Comparison of ENCODE assay signal across 22 cellular contexts in genomic region chr11:26228778-26229177, GRCh38.
A peak's percentile ranks its signal among the peaks of the same experiment; 100 is the strongest.
DNase-seq lines count a peak whose midpoint lies in the region; ATAC-seq, FAIRE-seq and TF ChIP-seq lines count a peak whose summit lies in the region.
"Had no signal": no experiment of that assay in that cellular context is flagged by ENCODE, and none has a peak within 500 bp of the region (broad histone marks: within the 10 kb centered on the region; RNA-seq: fewer than 3 reads in every experiment).

No MANE protein-coding gene starts in this region.

- H3K27ac Mint-ChIP-seq in natural killer cell treated with Interleukin-12 subunit alpha and Interleukin-12 subunit beta and Interleukin-15 and Interleukin-18, amount 100 ng/mL, for 72 hours = no peak overlapping the region
- H3K27ac Mint-ChIP-seq: activated CD4-positive, alpha-beta T cell treated with anti-CD3 and anti-CD28 coated beads, Interleukin-2, amount 10 ng/mL, durations not matched to agents 24 days and 14 days; activated naive CD8-positive, alpha-beta T cell treated with anti-CD3 and anti-CD28 coated beads, Interleukin-2, amount 50 U/mL, for 24 hours; dendritic cell treated with granulocyte-macrophage colony-stimulating factor and Interleukin-4, amounts not matched to agents 40 ng/mL and 50 ng/mL, for 4 days; progenitor cell of endocrine pancreas; T-helper 1 cell treated with Interleukin-12 subunit alpha and Interleukin-12 subunit beta and Interleukin-4 antibody, amounts not matched to agents 30 μg/mL and 1 μg/mL, for 36 hours had no signal

- H3K9me3 Mint-ChIP-seq in natural killer cell treated with Interleukin-12 subunit alpha and Interleukin-12 subunit beta and Interleukin-15 and Interleukin-18, amount 100 ng/mL, for 72 hours = peaks cover 3% of the 10 kb centered on the region
- H3K9me3 Mint-ChIP-seq: activated CD4-positive, alpha-beta T cell treated with anti-CD3 and anti-CD28 coated beads, Interleukin-2, amount 10 ng/mL, durations not matched to agents 24 days and 14 days; activated naive CD8-positive, alpha-beta T cell treated with anti-CD3 and anti-CD28 coated beads, Interleukin-2, amount 50 U/mL, for 24 hours; dendritic cell treated with granulocyte-macrophage colony-stimulating factor and Interleukin-4, amounts not matched to agents 40 ng/mL and 50 ng/mL, for 4 days; T-helper 1 cell treated with Interleukin-12 subunit alpha and Interleukin-12 subunit beta and Interleukin-4 antibody, amounts not matched to agents 30 μg/mL and 1 μg/mL, for 36 hours had no signal

- DNase-seq in A549 (ENCODE audit: low read depth in 1 of 2, low spot score in 1 of 2) (peak in 1 of 2 experiments; percentile 7), LHCN-M2 (ENCODE audit: low read depth) (peak; percentile 58), bronchial epithelial cell (ENCODE audit: low read depth) (peak; percentile 36), foreskin keratinocyte (no peak), pancreas (no peak), NCI-H524 treated with DMSO at 0.1 percent for 48 hours (lab: John Stamatoyannopoulos, UW) (no peak)
- no peak for DNase-seq in natural killer cell treated with Interleukin-12 subunit alpha and Interleukin-12 subunit beta and Interleukin-15 and Interleukin-18, amount 100 ng/mL, for 72 hours (ENCODE audit: low spot score)
- DNase-seq: activated CD4-positive, alpha-beta T cell treated with anti-CD3 and anti-CD28 coated beads, Interleukin-2, amount 10 ng/mL, durations not matched to agents 24 days and 14 days; activated naive CD8-positive, alpha-beta T cell treated with anti-CD3 and anti-CD28 coated beads, Interleukin-2, amount 50 U/mL, for 24 hours; COR-L47; left ventricle myocardium inferior; NCI-H1417 treated with DMSO at 0.1 percent for 48 hours; NCI-H524; Right ventricle myocardium superior; stimulated activated CD4-positive, alpha-beta T cell treated with anti-CD3 and anti-CD28 coated beads, Interleukin-4, amount 100 ng/mL, for 24 hours had no signal

- CTCF ChIA-PET in A549 (lab: Yijun Ruan, JAX) = interaction anchor here (1.0 to 2.5 kb wide), 2 partner anchors 14 to 247 kb away, joined by 3 to 12 read pairs; no protein-coding TSS in a partner anchor

- intact Hi-C loops in pancreas (cut with DNase I) = loop anchor here in 1 of 3 donors (5.0 kb wide), 1 partner anchor 246 kb away; no protein-coding TSS in a partner anchor

- no peak for TF ChIP-seq POLR2A in A549 (IDR thresholded peaks at IDR 0.05; ENCODE audit: low read length)

- no peak for TF ChIP-seq EP300 in A549 (IDR thresholded peaks at IDR 0.05)

- 4% methylated on average over 2 of the region's 2 CpGs for WGBS in A549 (ENCODE audit: missing lambda C conversion rate)
- WGBS in pancreas, 2 donors = 41% methylated on average over 2 of the region's 2 CpGs

- TF ChIP-seq CTCF in A549 (IDR thresholded peaks at IDR 0.05) (no peak), bronchial epithelial cell (IDR thresholded peaks at IDR 0.05; ENCODE audit: insufficient read depth, low read length, severe bottlenecking) (no peak), foreskin keratinocyte (conservative IDR thresholded peaks at IDR 0.05) (no peak), pancreas (IDR thresholded peaks at IDR 0.05) (no peak)

- no peaks in the 10 kb centered on the region for H3K36me3 Mint-ChIP-seq in natural killer cell treated with Interleukin-12 subunit alpha and Interleukin-12 subunit beta and Interleukin-15 and Interleukin-18, amount 100 ng/mL, for 72 hours

- peak overlapping the region; percentile 9; the same call in 2 of the 3 replicates for H3K4me2 ChIP-seq in A549

- TF ChIP-seq RAD21 in A549 (conservative IDR thresholded peaks at IDR 0.05 in 1 of 2, IDR thresholded peaks at IDR 0.05 in 1 of 2) = no peak

- POLR2A ChIA-PET in A549 (lab: Yijun Ruan, JAX) = no interaction called here

- no peak overlapping the region for H3K4me3 ChIP-seq in A549
- H3K4me3 ChIP-seq in bronchial epithelial cell (ENCODE audit: low read depth, low read length) = no peak overlapping the region
- H3K4me3 ChIP-seq in pancreas = no peak overlapping the region
- H3K4me3 ChIP-seq: cardiac muscle cell, left ventricle myocardium inferior had no signal

- H3K36me3 ChIP-seq in bronchial epithelial cell (ENCODE audit: control insufficient read depth, insufficient read depth, low read length) (no peaks in the 10 kb centered on the region), pancreas (no peaks in the 10 kb centered on the region)
- H3K36me3 ChIP-seq: cardiac muscle cell, left ventricle myocardium inferior had no signal

- no peak overlapping the region for H3K4me3 Mint-ChIP-seq in natural killer cell treated with Interleukin-12 subunit alpha and Interleukin-12 subunit beta and Interleukin-15 and Interleukin-18, amount 100 ng/mL, for 72 hours
- H3K4me3 Mint-ChIP-seq: activated CD4-positive, alpha-beta T cell treated with anti-CD3 and anti-CD28 coated beads, Interleukin-2, amount 10 ng/mL, durations not matched to agents 24 days and 14 days; activated naive CD8-positive, alpha-beta T cell treated with anti-CD3 and anti-CD28 coated beads, Interleukin-2, amount 50 U/mL, for 24 hours; dendritic cell treated with granulocyte-macrophage colony-stimulating factor and Interleukin-4, amounts not matched to agents 40 ng/mL and 50 ng/mL, for 4 days; T-helper 1 cell treated with Interleukin-12 subunit alpha and Interleukin-12 subunit beta and Interleukin-4 antibody, amounts not matched to agents 30 μg/mL and 1 μg/mL, for 36 hours had no signal

- H3K27ac ChIP-seq in A549 = peak overlapping the region; percentile 40 to 64; a peak in 4 of 6 replicates
- H3K27ac ChIP-seq in foreskin keratinocyte = peak overlapping the region; percentile 98
- no peak overlapping the region for H3K27ac ChIP-seq in pancreas
- H3K27ac ChIP-seq: 22Rv1, cardiac muscle cell, HL-60, left ventricle myocardium inferior had no signal

- H3K27me3 Mint-ChIP-seq in natural killer cell treated with Interleukin-12 subunit alpha and Interleukin-12 subunit beta and Interleukin-15 and Interleukin-18, amount 100 ng/mL, for 72 hours = no peaks in the 10 kb centered on the region
- H3K27me3 Mint-ChIP-seq: activated CD4-positive, alpha-beta T cell treated with anti-CD3 and anti-CD28 coated beads, Interleukin-2, amount 10 ng/mL, durations not matched to agents 24 days and 14 days; activated naive CD8-positive, alpha-beta T cell treated with anti-CD3 and anti-CD28 coated beads, Interleukin-2, amount 50 U/mL, for 24 hours; dendritic cell treated with granulocyte-macrophage colony-stimulating factor and Interleukin-4, amounts not matched to agents 40 ng/mL and 50 ng/mL, for 4 days; progenitor cell of endocrine pancreas had no signal

- H3K27me3 ChIP-seq in bronchial epithelial cell (ENCODE audit: control insufficient read depth, insufficient read depth, low read length) (no peaks in the 10 kb centered on the region), foreskin keratinocyte (no peaks in the 10 kb centered on the region), pancreas (no peaks in the 10 kb centered on the region)
- H3K27me3 ChIP-seq: cardiac muscle cell had no signal

- ATAC-seq in A549 (peak in 1 of 2 experiments; percentile 24; a peak in 1 of 6 replicates), foreskin keratinocyte (no peak), pancreas (no peak), GM18519 (IDR thresholded peaks at IDR 0.05; ENCODE audit: low FRiP score, unreplicated experiment) (no peak)
- ATAC-seq in natural killer cell treated with Interleukin-12 subunit alpha and Interleukin-12 subunit beta and Interleukin-15 and Interleukin-18, amount 100 ng/mL, for 72 hours = no peak
- ATAC-seq: activated naive CD8-positive, alpha-beta T cell treated with anti-CD3 and anti-CD28 coated beads, Interleukin-2, amount 50 U/mL, for 24 hours had no signal

- no peaks in the 10 kb centered on the region for H3K4me1 Mint-ChIP-seq in natural killer cell treated with Interleukin-12 subunit alpha and Interleukin-12 subunit beta and Interleukin-15 and Interleukin-18, amount 100 ng/mL, for 72 hours (ENCODE audit: low read depth in 2 of 2)
- H3K4me1 Mint-ChIP-seq: activated CD4-positive, alpha-beta T cell treated with anti-CD3 and anti-CD28 coated beads, Interleukin-2, amount 10 ng/mL, durations not matched to agents 24 days and 14 days; activated naive CD8-positive, alpha-beta T cell treated with anti-CD3 and anti-CD28 coated beads, Interleukin-2, amount 50 U/mL, for 24 hours had no signal

- no peaks in the 10 kb centered on the region for H3K9me3 ChIP-seq in A549
- no peaks in the 10 kb centered on the region for H3K9me3 ChIP-seq in pancreas
- H3K9me3 ChIP-seq: left ventricle myocardium inferior had no signal

- FAIRE-seq in A549 (lab: Jason Lieb, UNC) = no peak
- no peak for FAIRE-seq in bronchial epithelial cell (lab: Jason Lieb, UNC)
- FAIRE-seq in pancreas (lab: Jason Lieb, UNC) = no peak

- H3K4me1 ChIP-seq in A549 = peaks cover 26% of the 10 kb centered on the region
- peaks cover 48% of the 10 kb centered on the region for H3K4me1 ChIP-seq in foreskin keratinocyte
- no peaks in the 10 kb centered on the region for H3K4me1 ChIP-seq in pancreas
- H3K4me1 ChIP-seq: left ventricle myocardium inferior had no signal

TF ChIP-seq in A549, 52 proteins besides CTCF, POLR2A, EP300 and RAD21:
- TF ChIP-seq MAZ (IDR thresholded peaks at IDR 0.05; ENCODE audit: borderline replicate concordance, low read depth, low read length) = no peak
- no peak for TF ChIP-seq MYC (IDR thresholded peaks at IDR 0.05; ENCODE audit: borderline replicate concordance, low read length)
- TF ChIP-seq JUN (IDR thresholded peaks at IDR 0.05) = no peak
- TF ChIP-seq JUNB (IDR thresholded peaks at IDR 0.05) = no peak
- no peak for TF ChIP-seq NR3C1 (IDR thresholded peaks at IDR 0.05)
- no peak for TF ChIP-seq TFCP2L1 (CRISPR knock-in tag; IDR thresholded peaks at IDR 0.05)
- no peak for TF ChIP-seq CBX8 (IDR thresholded peaks at IDR 0.05)
- no peak for TF ChIP-seq SREBF2 (IDR thresholded peaks at IDR 0.05)
- no peak for TF ChIP-seq FOSL2 (IDR thresholded peaks at IDR 0.05)
- no peak for TF ChIP-seq FOSL2 (CRISPR knock-in tag; IDR thresholded peaks at IDR 0.05)
- no peak for TF ChIP-seq NPAS2 (CRISPR knock-in tag; IDR thresholded peaks at IDR 0.05; ENCODE audit: borderline replicate concordance)
- no peak for TF ChIP-seq EHF (CRISPR knock-in tag; IDR thresholded peaks at IDR 0.05)
- no peak for TF ChIP-seq MAFK (IDR thresholded peaks at IDR 0.05; ENCODE audit: partially characterized antibody)
- TF ChIP-seq ESRRA (IDR thresholded peaks at IDR 0.05; ENCODE audit: borderline replicate concordance, low read length) = no peak
- no peak for TF ChIP-seq BCL3 (IDR thresholded peaks at IDR 0.05)

Comparison
In these comparisons a context has a peak if more than half of its experiments do, and no peak if none do; other contexts are left out.
1. DNase-seq: peak in LHCN-M2 (single experiment) and bronchial epithelial cell (single experiment); none in foreskin keratinocyte (0 of 2), pancreas (0 of 6), natural killer cell treated with Interleukin-12 subunit alpha and Interleukin-12 subunit beta and Interleukin-15 and Interleukin-18, amount 100 ng/mL, for 72 hours (single experiment) and NCI-H524 treated with DMSO at 0.1 percent for 48 hours (single experiment).
2. H3K27ac ChIP-seq: peak in A549 (2 of 2) and foreskin keratinocyte (single experiment); none in pancreas (0 of 4).